ENCODE assay signal across 12 cellular contexts in the genomic region with DNA sequence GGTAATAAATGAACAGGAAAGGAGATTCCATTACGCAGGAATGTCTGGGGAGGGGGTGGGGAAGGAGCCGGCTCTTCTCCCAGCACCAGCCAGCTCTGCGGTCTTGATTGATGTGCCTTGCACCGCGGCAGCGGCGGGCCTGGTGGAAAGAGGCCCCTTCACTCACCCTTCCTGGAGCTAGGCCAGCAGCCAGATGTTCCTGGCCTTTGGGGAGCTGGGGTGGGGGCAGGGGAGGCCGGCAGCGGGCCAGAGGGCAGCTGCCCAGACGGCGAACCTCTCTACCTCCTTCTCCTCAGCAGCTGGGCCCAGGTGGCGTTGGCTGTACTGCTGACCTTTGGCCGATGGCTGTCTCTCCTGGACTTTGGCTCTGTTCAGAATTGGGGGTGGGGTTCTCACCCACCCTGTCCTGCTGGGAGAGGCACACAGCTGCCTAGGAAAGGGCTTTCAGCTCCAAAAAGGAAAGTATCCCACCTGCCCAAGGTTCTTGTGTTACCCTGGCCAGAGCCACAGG. TPM values are rescaled to one million over a fixed set of nuclear protein-coding genes. Genes with fewer than 3 reads are reported as not detected.
DNase-seq lines count a peak whose midpoint lies in the region; ATAC-seq and TF ChIP-seq lines count a peak whose summit lies in the region.
"Had no signal": no experiment of that assay in that cellular context is flagged by ENCODE, and none has a peak within 500 bp of the region (broad histone marks: within the 10 kb centered on the region; RNA-seq: fewer than 3 reads in every experiment).

No MANE protein-coding gene starts in this region.

- CTCF ChIA-PET in MCF 10A (lab: Yijun Ruan, JAX), result interaction anchor here (0.9 kb wide), 1 partner anchor 23 kb away, joined by 3 read pairs; no protein-coding TSS in a partner anchor

- H3K4me1 Mint-ChIP-seq in MCF 10A (ENCODE audit: insufficient read depth, unreplicated experiment), result no peaks in the 10 kb centered on the region

- H3K4me3 ChIP-seq in AG10803 (ENCODE audit: low read length) (no peak overlapping the region), muscle layer of duodenum (ENCODE audit: low read depth in 1 of 2, low read length in 2 of 2) (peak overlapping the region; percentile 3 to 13)
- H3K4me3 ChIP-seq: adrenal gland, HAP-1 had no signal

- no peaks in the 10 kb centered on the region for H3K36me3 Mint-ChIP-seq in MCF 10A (ENCODE audit: insufficient read depth, unreplicated experiment)

- intact Hi-C loops in MCF 10A (cut with micrococcal nuclease), result no loop called here

- H3K36me3 ChIP-seq in muscle layer of duodenum (ENCODE audit: control insufficient read depth in 1 of 2, insufficient read depth in 2 of 2, low read length in 2 of 2), result no peaks in the 10 kb centered on the region
- H3K36me3 ChIP-seq: adrenal gland, HAP-1 had no signal

- H3K4me3 Mint-ChIP-seq in MCF 10A (ENCODE audit: unreplicated experiment), result no peak overlapping the region

- H3K27me3 ChIP-seq in muscle layer of duodenum (ENCODE audit: low read depth, low read length), result no peaks in the 10 kb centered on the region
- H3K27me3 ChIP-seq: adrenal gland had no signal

- H3K27me3 Mint-ChIP-seq in MCF 10A (ENCODE audit: insufficient read depth, unreplicated experiment), result no peaks in the 10 kb centered on the region

- POLR2A ChIA-PET in MCF 10A (lab: Yijun Ruan, JAX), result no interaction called here

- H3K4me1 ChIP-seq in muscle layer of duodenum (ENCODE audit: control insufficient read depth in 1 of 2, insufficient read depth in 2 of 2, low read length in 2 of 2), result peaks cover 9 to 17% of the 10 kb centered on the region in 2 donors
- H3K4me1 ChIP-seq: HAP-1 had no signal

- no peak for TF ChIP-seq CTCF in AG10803 (conservative IDR thresholded peaks at IDR 0.05; ENCODE audit: low read length)
- TF ChIP-seq CTCF in MCF 10A (IDR thresholded peaks at IDR 0.05; ENCODE audit: unreplicated experiment), result no peak

- H3K9me3 ChIP-seq in muscle layer of duodenum (ENCODE audit: control insufficient read depth in 1 of 2, low read length in 2 of 2), result no peaks in the 10 kb centered on the region
- H3K9me3 ChIP-seq: adrenal gland, HAP-1 had no signal

- BruUV-seq in MCF 10A (replicated peaks; lab: Mats Ljungman, UMichigan), result no TSS peak

- ATAC-seq in GM21825 (IDR thresholded peaks at IDR 0.05; ENCODE audit: unreplicated experiment), result no peak

- peak; percentile 64 for DNase-seq in AG10803 (ENCODE audit: low read depth)
- DNase-seq in RPMI7951 (ENCODE audit: low read depth), result peak; percentile 93
- peak; percentile 65 for DNase-seq in glomerular visceral epithelial cell (ENCODE audit: extremely low spot score)
- DNase-seq in MCF 10A (ENCODE audit: unreplicated experiment), result no peak
- DNase-seq in activated naive CD4-positive, alpha-beta T cell treated with anti-CD3 and anti-CD28 coated beads, Interleukin-2, amount 50 U/mL, for 16 hours, result no peak
- DNase-seq in NCI-H510A (lab: John Stamatoyannopoulos, UW), result no peak
- DNase-seq: NCI-H774, T-helper 9 cell had no signal

- no peaks in the 10 kb centered on the region for H3K9me3 Mint-ChIP-seq in MCF 10A (ENCODE audit: unreplicated experiment)

- H3K27ac Mint-ChIP-seq in MCF 10A (ENCODE audit: low read depth, unreplicated experiment), result no peak overlapping the region

- H3K27ac ChIP-seq in muscle layer of duodenum (ENCODE audit: low read length), result peak overlapping the region; percentile 57
- H3K27ac ChIP-seq: adrenal gland had no signal

RNA-seq across cellular contexts. Expression of gene SYNPO, which starts 58.1 kb away (rescaled TPM):
- total RNA-seq in RPMI7951 (2014; rRNA removed; shearing (Covaris generic)), result 0.98 and 1.4 TPM in 2 replicates
- 6.3 and 7.1 TPM in 2 replicates for total RNA-seq in MCF 10A (2022)

Comparison
In these comparisons a context has a peak if more than half of its experiments do, and no peak if none do; other contexts are left out.
1. DNase-seq: peak in AG10803 (single experiment), RPMI7951 (single experiment) and glomerular visceral epithelial cell (single experiment); none in MCF 10A (single experiment), activated naive CD4-positive, alpha-beta T cell treated with anti-CD3 and anti-CD28 coated beads, Interleukin-2, amount 50 U/mL, for 16 hours (single experiment) and NCI-H510A (single experiment).